2 cellular contexts compared by ENCODE assay signal in the genomic region with DNA sequence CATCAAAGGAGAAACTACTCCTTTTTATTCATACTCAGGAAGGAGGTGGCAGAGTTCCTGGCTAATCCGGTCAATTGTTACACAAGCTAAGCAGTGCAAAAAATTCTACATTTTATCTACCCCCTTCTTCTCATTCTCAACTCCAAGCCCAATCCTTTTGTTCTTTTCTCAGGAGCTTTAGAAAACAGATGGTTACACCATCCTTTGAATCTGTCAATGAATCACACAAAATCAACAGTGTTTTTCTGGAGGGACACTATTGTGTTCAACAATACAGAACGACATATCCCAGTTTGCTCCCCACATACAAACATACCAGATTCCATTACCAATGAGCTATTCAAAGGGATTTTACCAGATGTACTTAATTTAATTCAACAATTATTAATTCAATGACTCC.
TF ChIP-seq lines count a peak whose summit lies in the region.

No MANE protein-coding gene starts in this region.

TF ChIP-seq in WTC11, 78 proteins besides CTCF, POLR2A, EP300 and RAD21 (continued from another document):
- TF ChIP-seq USF2 (CRISPR knock-in tag; IDR thresholded peaks at IDR 0.05) (no peak), JUN (CRISPR knock-in tag; IDR thresholded peaks at IDR 0.05) (no peak), ZNF396 (CRISPR knock-in tag; IDR thresholded peaks at IDR 0.05; ENCODE audit: borderline replicate concordance) (no peak), FOXP1 (CRISPR knock-in tag; IDR thresholded peaks at IDR 0.05; ENCODE audit: borderline replicate concordance) (no peak), ZBTB43 (CRISPR knock-in tag; IDR thresholded peaks at IDR 0.05) (no peak), KAT7 (CRISPR knock-in tag; IDR thresholded peaks at IDR 0.05; ENCODE audit: borderline replicate concordance) (no peak), NR3C1 (CRISPR knock-in tag; conservative IDR thresholded peaks at IDR 0.05; ENCODE audit: low read depth) (no peak), CBFB (CRISPR knock-in tag; IDR thresholded peaks at IDR 0.05; ENCODE audit: low read depth) (no peak), FOXJ3 (CRISPR knock-in tag; IDR thresholded peaks at IDR 0.05; ENCODE audit: borderline replicate concordance) (no peak), TEAD4 (CRISPR knock-in tag; IDR thresholded peaks at IDR 0.05) (no peak), ESRRA (CRISPR knock-in tag; IDR thresholded peaks at IDR 0.05; ENCODE audit: borderline replicate concordance) (no peak), NFE2L1 (CRISPR knock-in tag; IDR thresholded peaks at IDR 0.05) (no peak), ATF1 (CRISPR knock-in tag; IDR thresholded peaks at IDR 0.05) (no peak)
- TF ChIP-seq, protein P1, sequence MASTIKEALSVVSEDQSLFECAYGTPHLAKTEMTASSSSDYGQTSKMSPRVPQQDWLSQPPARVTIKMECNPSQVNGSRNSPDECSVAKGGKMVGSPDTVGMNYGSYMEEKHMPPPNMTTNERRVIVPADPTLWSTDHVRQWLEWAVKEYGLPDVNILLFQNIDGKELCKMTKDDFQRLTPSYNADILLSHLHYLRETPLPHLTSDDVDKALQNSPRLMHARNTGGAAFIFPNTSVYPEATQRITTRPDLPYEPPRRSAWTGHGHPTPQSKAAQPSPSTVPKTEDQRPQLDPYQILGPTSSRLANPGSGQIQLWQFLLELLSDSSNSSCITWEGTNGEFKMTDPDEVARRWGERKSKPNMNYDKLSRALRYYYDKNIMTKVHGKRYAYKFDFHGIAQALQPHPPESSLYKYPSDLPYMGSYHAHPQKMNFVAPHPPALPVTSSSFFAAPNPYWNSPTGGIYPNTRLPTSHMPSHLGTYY (CRISPR knock-in tag; IDR thresholded peaks at IDR 0.05), result no peak
- TF ChIP-seq, protein P2, sequence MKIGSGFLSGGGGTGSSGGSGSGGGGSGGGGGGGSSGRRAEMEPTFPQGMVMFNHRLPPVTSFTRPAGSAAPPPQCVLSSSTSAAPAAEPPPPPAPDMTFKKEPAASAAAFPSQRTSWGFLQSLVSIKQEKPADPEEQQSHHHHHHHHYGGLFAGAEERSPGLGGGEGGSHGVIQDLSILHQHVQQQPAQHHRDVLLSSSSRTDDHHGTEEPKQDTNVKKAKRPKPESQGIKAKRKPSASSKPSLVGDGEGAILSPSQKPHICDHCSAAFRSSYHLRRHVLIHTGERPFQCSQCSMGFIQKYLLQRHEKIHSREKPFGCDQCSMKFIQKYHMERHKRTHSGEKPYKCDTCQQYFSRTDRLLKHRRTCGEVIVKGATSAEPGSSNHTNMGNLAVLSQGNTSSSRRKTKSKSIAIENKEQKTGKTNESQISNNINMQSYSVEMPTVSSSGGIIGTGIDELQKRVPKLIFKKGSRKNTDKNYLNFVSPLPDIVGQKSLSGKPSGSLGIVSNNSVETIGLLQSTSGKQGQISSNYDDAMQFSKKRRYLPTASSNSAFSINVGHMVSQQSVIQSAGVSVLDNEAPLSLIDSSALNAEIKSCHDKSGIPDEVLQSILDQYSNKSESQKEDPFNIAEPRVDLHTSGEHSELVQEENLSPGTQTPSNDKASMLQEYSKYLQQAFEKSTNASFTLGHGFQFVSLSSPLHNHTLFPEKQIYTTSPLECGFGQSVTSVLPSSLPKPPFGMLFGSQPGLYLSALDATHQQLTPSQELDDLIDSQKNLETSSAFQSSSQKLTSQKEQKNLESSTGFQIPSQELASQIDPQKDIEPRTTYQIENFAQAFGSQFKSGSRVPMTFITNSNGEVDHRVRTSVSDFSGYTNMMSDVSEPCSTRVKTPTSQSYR (CRISPR knock-in tag; IDR thresholded peaks at IDR 0.05), result no peak
- TF ChIP-seq, protein P3, sequence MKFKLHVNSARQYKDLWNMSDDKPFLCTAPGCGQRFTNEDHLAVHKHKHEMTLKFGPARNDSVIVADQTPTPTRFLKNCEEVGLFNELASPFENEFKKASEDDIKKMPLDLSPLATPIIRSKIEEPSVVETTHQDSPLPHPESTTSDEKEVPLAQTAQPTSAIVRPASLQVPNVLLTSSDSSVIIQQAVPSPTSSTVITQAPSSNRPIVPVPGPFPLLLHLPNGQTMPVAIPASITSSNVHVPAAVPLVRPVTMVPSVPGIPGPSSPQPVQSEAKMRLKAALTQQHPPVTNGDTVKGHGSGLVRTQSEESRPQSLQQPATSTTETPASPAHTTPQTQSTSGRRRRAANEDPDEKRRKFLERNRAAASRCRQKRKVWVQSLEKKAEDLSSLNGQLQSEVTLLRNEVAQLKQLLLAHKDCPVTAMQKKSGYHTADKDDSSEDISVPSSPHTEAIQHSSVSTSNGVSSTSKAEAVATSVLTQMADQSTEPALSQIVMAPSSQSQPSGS (CRISPR knock-in tag; IDR thresholded peaks at IDR 0.05; ENCODE audit: borderline replicate concordance, low read depth), result no peak

TF ChIP-seq in HepG2, 621 proteins besides CTCF, POLR2A, EP300 and RAD21 (continued from another document):
- TF ChIP-seq, protein P4, sequence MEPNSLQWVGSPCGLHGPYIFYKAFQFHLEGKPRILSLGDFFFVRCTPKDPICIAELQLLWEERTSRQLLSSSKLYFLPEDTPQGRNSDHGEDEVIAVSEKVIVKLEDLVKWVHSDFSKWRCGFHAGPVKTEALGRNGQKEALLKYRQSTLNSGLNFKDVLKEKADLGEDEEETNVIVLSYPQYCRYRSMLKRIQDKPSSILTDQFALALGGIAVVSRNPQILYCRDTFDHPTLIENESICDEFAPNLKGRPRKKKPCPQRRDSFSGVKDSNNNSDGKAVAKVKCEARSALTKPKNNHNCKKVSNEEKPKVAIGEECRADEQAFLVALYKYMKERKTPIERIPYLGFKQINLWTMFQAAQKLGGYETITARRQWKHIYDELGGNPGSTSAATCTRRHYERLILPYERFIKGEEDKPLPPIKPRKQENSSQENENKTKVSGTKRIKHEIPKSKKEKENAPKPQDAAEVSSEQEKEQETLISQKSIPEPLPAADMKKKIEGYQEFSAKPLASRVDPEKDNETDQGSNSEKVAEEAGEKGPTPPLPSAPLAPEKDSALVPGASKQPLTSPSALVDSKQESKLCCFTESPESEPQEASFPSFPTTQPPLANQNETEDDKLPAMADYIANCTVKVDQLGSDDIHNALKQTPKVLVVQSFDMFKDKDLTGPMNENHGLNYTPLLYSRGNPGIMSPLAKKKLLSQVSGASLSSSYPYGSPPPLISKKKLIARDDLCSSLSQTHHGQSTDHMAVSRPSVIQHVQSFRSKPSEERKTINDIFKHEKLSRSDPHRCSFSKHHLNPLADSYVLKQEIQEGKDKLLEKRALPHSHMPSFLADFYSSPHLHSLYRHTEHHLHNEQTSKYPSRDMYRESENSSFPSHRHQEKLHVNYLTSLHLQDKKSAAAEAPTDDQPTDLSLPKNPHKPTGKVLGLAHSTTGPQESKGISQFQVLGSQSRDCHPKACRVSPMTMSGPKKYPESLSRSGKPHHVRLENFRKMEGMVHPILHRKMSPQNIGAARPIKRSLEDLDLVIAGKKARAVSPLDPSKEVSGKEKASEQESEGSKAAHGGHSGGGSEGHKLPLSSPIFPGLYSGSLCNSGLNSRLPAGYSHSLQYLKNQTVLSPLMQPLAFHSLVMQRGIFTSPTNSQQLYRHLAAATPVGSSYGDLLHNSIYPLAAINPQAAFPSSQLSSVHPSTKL (CRISPR knock-in tag; IDR thresholded peaks at IDR 0.05), result peak; percentile 64; the same call in 1 of the 2 replicates
- peak; percentile 91 for TF ChIP-seq SOX5 (CRISPR knock-in tag; IDR thresholded peaks at IDR 0.05; ENCODE audit: borderline replicate concordance)
- no peak for TF ChIP-seq THAP11 (CRISPR knock-in tag; IDR thresholded peaks at IDR 0.05)
- TF ChIP-seq MEIS1 (CRISPR knock-in tag; IDR thresholded peaks at IDR 0.05; ENCODE audit: borderline replicate concordance), result no peak
- TF ChIP-seq, protein P5, sequence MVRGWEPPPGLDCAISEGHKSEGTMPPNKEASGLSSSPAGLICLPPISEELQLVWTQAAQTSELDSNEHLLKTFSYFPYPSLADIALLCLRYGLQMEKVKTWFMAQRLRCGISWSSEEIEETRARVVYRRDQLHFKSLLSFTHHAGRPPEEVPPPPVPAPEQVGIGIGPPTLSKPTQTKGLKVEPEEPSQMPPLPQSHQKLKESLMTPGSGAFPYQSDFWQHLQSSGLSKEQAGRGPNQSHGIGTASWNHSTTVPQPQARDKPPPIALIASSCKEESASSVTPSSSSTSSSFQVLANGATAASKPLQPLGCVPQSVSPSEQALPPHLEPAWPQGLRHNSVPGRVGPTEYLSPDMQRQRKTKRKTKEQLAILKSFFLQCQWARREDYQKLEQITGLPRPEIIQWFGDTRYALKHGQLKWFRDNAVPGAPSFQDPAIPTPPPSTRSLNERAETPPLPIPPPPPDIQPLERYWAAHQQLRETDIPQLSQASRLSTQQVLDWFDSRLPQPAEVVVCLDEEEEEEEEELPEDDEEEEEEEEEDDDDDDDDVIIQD (CRISPR knock-in tag; IDR thresholded peaks at IDR 0.05; ENCODE audit: low read depth), result peak; percentile 55; the same call in 1 of the 2 replicates
- TF ChIP-seq FOXA3 (CRISPR knock-in tag; IDR thresholded peaks at IDR 0.05), result 0 out of 2 replicates have a peak, but pooled peaks have one; percentile 14
- TF ChIP-seq SOX6 (IDR thresholded peaks at IDR 0.05), result no peak
- peak; percentile 64; the same call in 1 of the 2 replicates for TF ChIP-seq SOX6 (CRISPR knock-in tag; IDR thresholded peaks at IDR 0.05)
- TF ChIP-seq ZNF83 (CRISPR knock-in tag; IDR thresholded peaks at IDR 0.05; ENCODE audit: borderline replicate concordance), result no peak
- no peak for TF ChIP-seq ZNF7 (CRISPR knock-in tag; IDR thresholded peaks at IDR 0.05)
- no peak for TF ChIP-seq ZBTB37 (CRISPR knock-in tag; IDR thresholded peaks at IDR 0.05)
- no peak for TF ChIP-seq GZF1 (CRISPR knock-in tag; IDR thresholded peaks at IDR 0.05)
- no peak for TF ChIP-seq ZNF180 (CRISPR knock-in tag; IDR thresholded peaks at IDR 0.05; ENCODE audit: borderline replicate concordance, low read depth)
- TF ChIP-seq ZNF501 (CRISPR knock-in tag; IDR thresholded peaks at IDR 0.05), result no peak
- TF ChIP-seq NR2C2 (CRISPR knock-in tag; IDR thresholded peaks at IDR 0.05; ENCODE audit: borderline replicate concordance), result no peak
- peak; percentile 83 for TF ChIP-seq SOX13 (IDR thresholded peaks at IDR 0.05)
- TF ChIP-seq SOX13 (CRISPR knock-in tag; conservative IDR thresholded peaks at IDR 0.05 in 1 of 2, IDR thresholded peaks at IDR 0.05 in 1 of 2), result peak in 1 of 2 experiments; percentile 93; a peak in 2 of 4 replicates
